1 cellular context compared by ENCODE assay signal in the genomic region with DNA sequence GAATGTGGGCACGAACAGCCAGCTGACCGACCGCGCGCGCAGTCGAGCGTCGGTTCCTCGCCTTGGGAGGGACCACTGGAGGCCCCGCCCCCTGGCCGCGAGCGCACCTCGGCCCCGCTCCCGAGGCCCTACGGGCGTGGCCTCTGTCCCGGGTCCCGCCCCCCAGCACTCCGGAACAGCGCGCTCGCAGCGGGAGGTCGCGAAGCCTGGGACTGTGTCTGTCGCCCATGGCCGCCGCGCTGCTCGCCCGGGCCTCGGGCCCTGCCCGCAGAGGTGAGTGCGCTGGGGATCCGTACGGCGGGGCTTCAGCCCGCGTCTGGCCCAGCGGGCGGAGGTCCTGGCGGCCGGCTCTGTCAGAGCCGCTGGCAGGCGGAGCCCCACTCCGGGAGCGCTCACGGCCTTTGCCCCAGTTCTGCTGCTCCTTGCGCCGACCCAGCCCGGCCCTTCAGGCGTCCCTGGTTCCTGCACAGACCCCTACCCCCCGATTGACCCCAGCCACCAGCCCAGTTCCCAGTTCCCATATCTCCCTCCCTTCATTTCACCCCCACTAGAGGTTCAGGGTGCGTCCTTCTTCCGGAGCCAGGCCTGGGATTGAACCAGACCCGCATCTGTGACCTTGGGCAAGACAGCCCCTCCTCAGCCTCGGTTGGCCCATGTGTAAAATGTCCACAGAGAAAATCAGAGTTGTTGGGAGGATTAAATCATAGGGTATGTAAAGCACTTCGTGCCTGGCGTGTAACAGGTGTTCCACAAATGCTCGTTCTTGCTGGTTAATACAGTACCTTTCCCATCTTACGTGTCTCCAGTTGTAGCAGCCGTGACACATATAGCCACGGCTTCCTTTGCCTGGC.
A peak's percentile ranks its signal among the peaks of the same experiment; 100 is the strongest.
TF ChIP-seq lines count a peak whose summit lies in the region.

A gene with protein sequence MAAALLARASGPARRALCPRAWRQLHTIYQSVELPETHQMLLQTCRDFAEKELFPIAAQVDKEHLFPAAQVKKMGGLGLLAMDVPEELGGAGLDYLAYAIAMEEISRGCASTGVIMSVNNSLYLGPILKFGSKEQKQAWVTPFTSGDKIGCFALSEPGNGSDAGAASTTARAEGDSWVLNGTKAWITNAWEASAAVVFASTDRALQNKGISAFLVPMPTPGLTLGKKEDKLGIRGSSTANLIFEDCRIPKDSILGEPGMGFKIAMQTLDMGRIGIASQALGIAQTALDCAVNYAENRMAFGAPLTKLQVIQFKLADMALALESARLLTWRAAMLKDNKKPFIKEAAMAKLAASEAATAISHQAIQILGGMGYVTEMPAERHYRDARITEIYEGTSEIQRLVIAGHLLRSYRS (plus strand): TSS at position 168 of the 851 bp plus-strand sequence. CDS start 60 bp downstream, at position 228.

TF ChIP-seq in HepG2, 621 proteins besides CTCF, POLR2A, EP300 and RAD21 (continued from another document and continues in another):
- TF ChIP-seq, protein P1, sequence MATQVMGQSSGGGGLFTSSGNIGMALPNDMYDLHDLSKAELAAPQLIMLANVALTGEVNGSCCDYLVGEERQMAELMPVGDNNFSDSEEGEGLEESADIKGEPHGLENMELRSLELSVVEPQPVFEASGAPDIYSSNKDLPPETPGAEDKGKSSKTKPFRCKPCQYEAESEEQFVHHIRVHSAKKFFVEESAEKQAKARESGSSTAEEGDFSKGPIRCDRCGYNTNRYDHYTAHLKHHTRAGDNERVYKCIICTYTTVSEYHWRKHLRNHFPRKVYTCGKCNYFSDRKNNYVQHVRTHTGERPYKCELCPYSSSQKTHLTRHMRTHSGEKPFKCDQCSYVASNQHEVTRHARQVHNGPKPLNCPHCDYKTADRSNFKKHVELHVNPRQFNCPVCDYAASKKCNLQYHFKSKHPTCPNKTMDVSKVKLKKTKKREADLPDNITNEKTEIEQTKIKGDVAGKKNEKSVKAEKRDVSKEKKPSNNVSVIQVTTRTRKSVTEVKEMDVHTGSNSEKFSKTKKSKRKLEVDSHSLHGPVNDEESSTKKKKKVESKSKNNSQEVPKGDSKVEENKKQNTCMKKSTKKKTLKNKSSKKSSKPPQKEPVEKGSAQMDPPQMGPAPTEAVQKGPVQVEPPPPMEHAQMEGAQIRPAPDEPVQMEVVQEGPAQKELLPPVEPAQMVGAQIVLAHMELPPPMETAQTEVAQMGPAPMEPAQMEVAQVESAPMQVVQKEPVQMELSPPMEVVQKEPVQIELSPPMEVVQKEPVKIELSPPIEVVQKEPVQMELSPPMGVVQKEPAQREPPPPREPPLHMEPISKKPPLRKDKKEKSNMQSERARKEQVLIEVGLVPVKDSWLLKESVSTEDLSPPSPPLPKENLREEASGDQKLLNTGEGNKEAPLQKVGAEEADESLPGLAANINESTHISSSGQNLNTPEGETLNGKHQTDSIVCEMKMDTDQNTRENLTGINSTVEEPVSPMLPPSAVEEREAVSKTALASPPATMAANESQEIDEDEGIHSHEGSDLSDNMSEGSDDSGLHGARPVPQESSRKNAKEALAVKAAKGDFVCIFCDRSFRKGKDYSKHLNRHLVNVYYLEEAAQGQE (IDR thresholded peaks at IDR 0.05; ENCODE audit: borderline replicate concordance in 1 of 2, low read depth in 1 of 2, low read length in 2 of 2): peak in 1 of 2 experiments; percentile 28; a peak in 1 of 4 replicates
- TF ChIP-seq ZNF550 (CRISPR knock-in tag; IDR thresholded peaks at IDR 0.05; ENCODE audit: borderline replicate concordance): no peak
- no peak for TF ChIP-seq ZBTB20 (CRISPR knock-in tag; IDR thresholded peaks at IDR 0.05; ENCODE audit: borderline replicate concordance, low read depth)
- TF ChIP-seq, protein P2, sequence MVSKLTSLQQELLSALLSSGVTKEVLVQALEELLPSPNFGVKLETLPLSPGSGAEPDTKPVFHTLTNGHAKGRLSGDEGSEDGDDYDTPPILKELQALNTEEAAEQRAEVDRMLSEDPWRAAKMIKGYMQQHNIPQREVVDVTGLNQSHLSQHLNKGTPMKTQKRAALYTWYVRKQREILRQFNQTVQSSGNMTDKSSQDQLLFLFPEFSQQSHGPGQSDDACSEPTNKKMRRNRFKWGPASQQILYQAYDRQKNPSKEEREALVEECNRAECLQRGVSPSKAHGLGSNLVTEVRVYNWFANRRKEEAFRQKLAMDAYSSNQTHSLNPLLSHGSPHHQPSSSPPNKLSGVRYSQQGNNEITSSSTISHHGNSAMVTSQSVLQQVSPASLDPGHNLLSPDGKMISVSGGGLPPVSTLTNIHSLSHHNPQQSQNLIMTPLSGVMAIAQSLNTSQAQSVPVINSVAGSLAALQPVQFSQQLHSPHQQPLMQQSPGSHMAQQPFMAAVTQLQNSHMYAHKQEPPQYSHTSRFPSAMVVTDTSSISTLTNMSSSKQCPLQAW (CRISPR knock-in tag; IDR thresholded peaks at IDR 0.05): 0 out of 2 replicates have a peak, but pooled peaks have one; percentile 24
- no peak for TF ChIP-seq RNF2 (conservative IDR thresholded peaks at IDR 0.05; ENCODE audit: low read depth)
- TF ChIP-seq, protein P3, sequence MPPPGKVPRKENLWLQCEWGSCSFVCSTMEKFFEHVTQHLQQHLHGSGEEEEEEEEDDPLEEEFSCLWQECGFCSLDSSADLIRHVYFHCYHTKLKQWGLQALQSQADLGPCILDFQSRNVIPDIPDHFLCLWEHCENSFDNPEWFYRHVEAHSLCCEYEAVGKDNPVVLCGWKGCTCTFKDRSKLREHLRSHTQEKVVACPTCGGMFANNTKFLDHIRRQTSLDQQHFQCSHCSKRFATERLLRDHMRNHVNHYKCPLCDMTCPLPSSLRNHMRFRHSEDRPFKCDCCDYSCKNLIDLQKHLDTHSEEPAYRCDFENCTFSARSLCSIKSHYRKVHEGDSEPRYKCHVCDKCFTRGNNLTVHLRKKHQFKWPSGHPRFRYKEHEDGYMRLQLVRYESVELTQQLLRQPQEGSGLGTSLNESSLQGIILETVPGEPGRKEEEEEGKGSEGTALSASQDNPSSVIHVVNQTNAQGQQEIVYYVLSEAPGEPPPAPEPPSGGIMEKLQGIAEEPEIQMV (CRISPR knock-in tag; IDR thresholded peaks at IDR 0.05; ENCODE audit: low read depth): no peak
- TF ChIP-seq HMG20A (CRISPR knock-in tag; IDR thresholded peaks at IDR 0.05; ENCODE audit: borderline replicate concordance): no peak
- peak; percentile 64; the same call in 1 of the 2 replicates for TF ChIP-seq ZNF670 (CRISPR knock-in tag; IDR thresholded peaks at IDR 0.05; ENCODE audit: borderline replicate concordance)
- TF ChIP-seq RXRB (CRISPR knock-in tag; IDR thresholded peaks at IDR 0.05; ENCODE audit: borderline replicate concordance): peak; percentile 80
- TF ChIP-seq, protein P4, sequence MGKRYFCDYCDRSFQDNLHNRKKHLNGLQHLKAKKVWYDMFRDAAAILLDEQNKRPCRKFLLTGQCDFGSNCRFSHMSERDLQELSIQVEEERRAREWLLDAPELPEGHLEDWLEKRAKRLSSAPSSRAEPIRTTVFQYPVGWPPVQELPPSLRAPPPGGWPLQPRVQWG (CRISPR knock-in tag; IDR thresholded peaks at IDR 0.05; ENCODE audit: borderline replicate concordance, low read depth): no peak
- TF ChIP-seq, protein P5, sequence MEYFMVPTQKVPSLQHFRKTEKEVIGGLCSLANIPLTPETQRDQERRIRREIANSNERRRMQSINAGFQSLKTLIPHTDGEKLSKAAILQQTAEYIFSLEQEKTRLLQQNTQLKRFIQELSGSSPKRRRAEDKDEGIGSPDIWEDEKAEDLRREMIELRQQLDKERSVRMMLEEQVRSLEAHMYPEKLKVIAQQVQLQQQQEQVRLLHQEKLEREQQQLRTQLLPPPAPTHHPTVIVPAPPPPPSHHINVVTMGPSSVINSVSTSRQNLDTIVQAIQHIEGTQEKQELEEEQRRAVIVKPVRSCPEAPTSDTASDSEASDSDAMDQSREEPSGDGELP (IDR thresholded peaks at IDR 0.05; ENCODE audit: borderline replicate concordance, low read depth): peak; percentile 86
- TF ChIP-seq JUN (CRISPR knock-in tag; IDR thresholded peaks at IDR 0.05): no peak
- TF ChIP-seq, protein P6, sequence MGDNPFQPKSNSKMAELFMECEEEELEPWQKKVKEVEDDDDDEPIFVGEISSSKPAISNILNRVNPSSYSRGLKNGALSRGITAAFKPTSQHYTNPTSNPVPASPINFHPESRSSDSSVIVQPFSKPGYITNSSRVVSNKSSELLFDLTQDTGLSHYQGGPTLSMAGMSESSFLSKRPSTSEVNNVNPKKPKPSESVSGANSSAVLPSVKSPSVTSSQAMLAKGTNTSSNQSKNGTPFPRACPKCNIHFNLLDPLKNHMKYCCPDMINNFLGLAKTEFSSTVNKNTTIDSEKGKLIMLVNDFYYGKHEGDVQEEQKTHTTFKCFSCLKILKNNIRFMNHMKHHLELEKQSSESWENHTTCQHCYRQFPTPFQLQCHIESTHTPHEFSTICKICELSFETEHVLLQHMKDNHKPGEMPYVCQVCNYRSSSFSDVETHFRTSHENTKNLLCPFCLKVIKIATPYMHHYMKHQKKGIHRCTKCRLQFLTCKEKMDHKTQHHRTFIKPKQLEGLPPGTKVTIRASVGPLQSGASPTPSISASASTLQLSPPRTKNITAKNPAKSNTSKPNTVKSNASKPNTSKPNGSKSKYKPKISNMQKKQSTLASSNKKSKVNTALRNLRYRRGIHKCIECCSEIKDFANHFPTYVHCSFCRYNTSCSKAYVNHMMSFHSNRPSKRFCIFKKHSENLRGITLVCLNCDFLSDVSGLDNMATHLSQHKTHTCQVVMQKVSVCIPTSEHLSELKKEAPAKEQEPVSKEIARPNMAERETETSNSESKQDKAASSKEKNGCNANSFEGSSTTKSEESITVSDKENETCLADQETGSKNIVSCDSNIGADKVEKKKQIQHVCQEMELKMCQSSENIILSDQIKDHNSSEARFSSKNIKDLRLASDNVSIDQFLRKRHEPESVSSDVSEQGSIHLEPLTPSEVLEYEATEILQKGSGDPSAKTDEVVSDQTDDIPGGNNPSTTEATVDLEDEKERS (CRISPR knock-in tag; IDR thresholded peaks at IDR 0.05): no peak
- TF ChIP-seq MIXL1 (CRISPR knock-in tag; IDR thresholded peaks at IDR 0.05): no peak
- TF ChIP-seq CENPX (CRISPR knock-in tag; IDR thresholded peaks at IDR 0.05): no peak
- no peak for TF ChIP-seq KLF13 (CRISPR knock-in tag; IDR thresholded peaks at IDR 0.05)
- TF ChIP-seq ZNF224 (CRISPR knock-in tag; IDR thresholded peaks at IDR 0.05): peak; percentile 82; the same call in 1 of the 2 replicates
- TF ChIP-seq HNF4G (IDR thresholded peaks at IDR 0.05; ENCODE audit: borderline replicate concordance, low read depth, low read length): 0 out of 2 replicates have a peak, but pooled peaks have one; percentile 35
- no peak for TF ChIP-seq HNF4G (CRISPR knock-in tag; IDR thresholded peaks at IDR 0.05; ENCODE audit: borderline replicate concordance, low read depth)
- peak; percentile 59; the same call in 1 of the 2 replicates for TF ChIP-seq NFKB2 (CRISPR knock-in tag; IDR thresholded peaks at IDR 0.05; ENCODE audit: borderline replicate concordance)
- no peak for TF ChIP-seq ZFP82 (CRISPR knock-in tag; IDR thresholded peaks at IDR 0.05; ENCODE audit: borderline replicate concordance)
- peak; percentile 9; the same call in 1 of the 2 replicates for TF ChIP-seq ZNF235 (CRISPR knock-in tag; IDR thresholded peaks at IDR 0.05; ENCODE audit: borderline replicate concordance)
- peak; percentile 44; the same call in 1 of the 2 replicates for TF ChIP-seq KLF9 (CRISPR knock-in tag; IDR thresholded peaks at IDR 0.05; ENCODE audit: low read depth)
- no peak for TF ChIP-seq SNRNP70 (IDR thresholded peaks at IDR 0.05; ENCODE audit: low read depth, low read length)
- TF ChIP-seq, protein P7, sequence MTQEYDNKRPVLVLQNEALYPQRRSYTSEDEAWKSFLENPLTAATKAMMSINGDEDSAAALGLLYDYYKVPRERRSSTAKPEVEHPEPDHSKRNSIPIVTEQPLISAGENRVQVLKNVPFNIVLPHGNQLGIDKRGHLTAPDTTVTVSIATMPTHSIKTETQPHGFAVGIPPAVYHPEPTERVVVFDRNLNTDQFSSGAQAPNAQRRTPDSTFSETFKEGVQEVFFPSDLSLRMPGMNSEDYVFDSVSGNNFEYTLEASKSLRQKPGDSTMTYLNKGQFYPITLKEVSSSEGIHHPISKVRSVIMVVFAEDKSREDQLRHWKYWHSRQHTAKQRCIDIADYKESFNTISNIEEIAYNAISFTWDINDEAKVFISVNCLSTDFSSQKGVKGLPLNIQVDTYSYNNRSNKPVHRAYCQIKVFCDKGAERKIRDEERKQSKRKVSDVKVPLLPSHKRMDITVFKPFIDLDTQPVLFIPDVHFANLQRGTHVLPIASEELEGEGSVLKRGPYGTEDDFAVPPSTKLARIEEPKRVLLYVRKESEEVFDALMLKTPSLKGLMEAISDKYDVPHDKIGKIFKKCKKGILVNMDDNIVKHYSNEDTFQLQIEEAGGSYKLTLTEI (CRISPR knock-in tag; conservative IDR thresholded peaks at IDR 0.05): no peak
- TF ChIP-seq ZNF260 (CRISPR knock-in tag; IDR thresholded peaks at IDR 0.05; ENCODE audit: borderline replicate concordance, low read depth): no peak
- TF ChIP-seq RBFOX2 (IDR thresholded peaks at IDR 0.05; ENCODE audit: low read depth, low read length): peak; percentile 93
- no peak for TF ChIP-seq FOXM1 (CRISPR knock-in tag; IDR thresholded peaks at IDR 0.05)
- TF ChIP-seq PHF8 (CRISPR knock-in tag; IDR thresholded peaks at IDR 0.05): peak; percentile 88
- no peak for TF ChIP-seq ZMYM3 (CRISPR knock-in tag; IDR thresholded peaks at IDR 0.05)
